In genomic region chr18:46416706-46417638, GRCh38 we compare ENCODE assay signal across 11 cellular contexts.
A peak's percentile ranks its signal among the peaks of the same experiment; 100 is the strongest.
DNase-seq lines count a peak whose midpoint lies in the region; ATAC-seq and TF ChIP-seq lines count a peak whose summit lies in the region.
"Had no signal": no experiment of that assay in that cellular context is flagged by ENCODE, and none has a peak within 500 bp of the region (broad histone marks: within the 10 kb centered on the region; RNA-seq: fewer than 3 reads in every experiment).

No MANE protein-coding gene starts in this region.

- H3K4me1 ChIP-seq in breast epithelium, result peaks cover 0 to 6% of the 10 kb centered on the region in 2 donors

- no peaks in the 10 kb centered on the region for H3K27me3 ChIP-seq in breast epithelium
- H3K27me3 ChIP-seq: Peyer's patch had no signal

- TF ChIP-seq POLR2A in breast epithelium (IDR thresholded peaks at IDR 0.05), result no peak

- no peaks in the 10 kb centered on the region for H3K9me3 ChIP-seq in breast epithelium
- H3K9me3 ChIP-seq: neutrophil had no signal

- no peak overlapping the region for H3K4me3 ChIP-seq in breast epithelium
- H3K4me3 ChIP-seq: Peyer's patch had no signal

- no peaks in the 10 kb centered on the region for H3K36me3 ChIP-seq in breast epithelium
- H3K36me3 ChIP-seq: neutrophil, Peyer's patch had no signal

- DNase-seq in MCF 10A (ENCODE audit: unreplicated experiment) (peak; percentile 41), breast epithelium (ENCODE audit: low spot score in 2 of 2) (no peak), RPMI7951 (ENCODE audit: low read depth) (peak; percentile 16), UCSD-AML1 (lab: John Stamatoyannopoulos, UW; ENCODE audit: unreplicated experiment) (no peak), T-helper 1 cell (no peak), G401 (ENCODE audit: low spot score) (no peak)
- no peak for DNase-seq in stimulated activated naive CD8-positive, alpha-beta T cell treated with anti-CD3 and anti-CD28 coated beads, Interleukin-15, amount 100 ng/mL, for 72 hours
- DNase-seq: CD8-positive, alpha-beta memory T cell; Peyer's patch had no signal

- H3K9me3 Mint-ChIP-seq in MCF 10A (ENCODE audit: unreplicated experiment), result no peaks in the 10 kb centered on the region
- H3K9me3 Mint-ChIP-seq in stimulated activated naive CD8-positive, alpha-beta T cell treated with anti-CD3 and anti-CD28 coated beads, Interleukin-15, amount 100 ng/mL, for 72 hours, result no peaks in the 10 kb centered on the region
- H3K9me3 Mint-ChIP-seq: CD8-positive, alpha-beta memory T cell had no signal

- TF ChIP-seq CTCF in MCF 10A (IDR thresholded peaks at IDR 0.05; ENCODE audit: unreplicated experiment), result no peak
- no peak for TF ChIP-seq CTCF in breast epithelium (IDR thresholded peaks at IDR 0.05)

- CTCF ChIA-PET in MCF 10A (lab: Yijun Ruan, JAX), result interaction anchor here (0.6 to 0.7 kb wide), 3 partner anchors 14 to 85 kb away, joined by 3 to 4 read pairs (median 3); no protein-coding TSS in a partner anchor

- no peaks in the 10 kb centered on the region for H3K27me3 Mint-ChIP-seq in MCF 10A (ENCODE audit: insufficient read depth, unreplicated experiment)
- H3K27me3 Mint-ChIP-seq in stimulated activated naive CD8-positive, alpha-beta T cell treated with anti-CD3 and anti-CD28 coated beads, Interleukin-15, amount 100 ng/mL, for 72 hours, result no peaks in the 10 kb centered on the region
- H3K27me3 Mint-ChIP-seq: CD8-positive, alpha-beta memory T cell had no signal

- peak; percentile 74 for ATAC-seq in HG02870 (IDR thresholded peaks at IDR 0.05; ENCODE audit: unreplicated experiment)
- peak; percentile 56 for ATAC-seq in stimulated activated naive CD8-positive, alpha-beta T cell treated with anti-CD3 and anti-CD28 coated beads, Interleukin-15, amount 100 ng/mL, for 72 hours

- POLR2A ChIA-PET in MCF 10A (lab: Yijun Ruan, JAX), result no interaction called here

- in situ Hi-C loops in G401 (cut with HindIII; ENCODE audit: low sequenced_read_pairs), result no loop called here

- H3K4me3 Mint-ChIP-seq in MCF 10A (ENCODE audit: unreplicated experiment), result no peak overlapping the region
- H3K4me3 Mint-ChIP-seq in stimulated activated naive CD8-positive, alpha-beta T cell treated with anti-CD3 and anti-CD28 coated beads, Interleukin-15, amount 100 ng/mL, for 72 hours, result no peak overlapping the region
- H3K4me3 Mint-ChIP-seq: CD8-positive, alpha-beta memory T cell had no signal

- intact Hi-C loops in MCF 10A (cut with micrococcal nuclease) (no loop called here), breast epithelium (cut with DNase I; ENCODE audit: low total_unique reads) (no loop called here)

- no peak overlapping the region for H3K27ac ChIP-seq in breast epithelium
- H3K27ac ChIP-seq: neutrophil, Peyer's patch had no signal

- peak overlapping the region; percentile 16 for H3K27ac Mint-ChIP-seq in MCF 10A (ENCODE audit: low read depth, unreplicated experiment)
- H3K27ac Mint-ChIP-seq in stimulated activated naive CD8-positive, alpha-beta T cell treated with anti-CD3 and anti-CD28 coated beads, Interleukin-15, amount 100 ng/mL, for 72 hours, result no peak overlapping the region

- no peaks in the 10 kb centered on the region for H3K36me3 Mint-ChIP-seq in MCF 10A (ENCODE audit: insufficient read depth, unreplicated experiment)

- BruUV-seq in MCF 10A (replicated peaks; lab: Mats Ljungman, UMichigan), result no TSS peak

- H3K4me1 Mint-ChIP-seq in MCF 10A (ENCODE audit: insufficient read depth, unreplicated experiment), result peaks cover 8% of the 10 kb centered on the region
- peaks cover 15% of the 10 kb centered on the region for H3K4me1 Mint-ChIP-seq in stimulated activated naive CD8-positive, alpha-beta T cell treated with anti-CD3 and anti-CD28 coated beads, Interleukin-15, amount 100 ng/mL, for 72 hours

Comparison
In these comparisons a context has a peak if more than half of its experiments do, and no peak if none do; other contexts are left out.
1. DNase-seq: peak in MCF 10A (single experiment) and RPMI7951 (single experiment); none in breast epithelium (0 of 2), stimulated activated naive CD8-positive, alpha-beta T cell treated with anti-CD3 and anti-CD28 coated beads, Interleukin-15, amount 100 ng/mL, for 72 hours (0 of 2), UCSD-AML1 (single experiment), T-helper 1 cell (0 of 5) and G401 (single experiment).